14 cellular contexts compared by ENCODE assay signal in genomic region chr4:85569730-85570299, GRCh38.
DNase-seq lines count a peak whose midpoint lies in the region; ATAC-seq and TF ChIP-seq lines count a peak whose summit lies in the region.
"Had no signal": no experiment of that assay in that cellular context is flagged by ENCODE, and none has a peak within 500 bp of the region (broad histone marks: within the 10 kb centered on the region; RNA-seq: fewer than 3 reads in every experiment).

No MANE protein-coding gene starts in this region.

- DNase-seq in epithelial cell of esophagus (ENCODE audit: low read depth): peak; percentile 54
- no peak for DNase-seq in A673 (ENCODE audit: low spot score)
- no peak for DNase-seq in NCI-H1930 (lab: John Stamatoyannopoulos, UW)
- DNase-seq in SIG-M5 (lab: John Stamatoyannopoulos, UW): no peak
- DNase-seq in CD1c-positive myeloid dendritic cell (ENCODE audit: extremely low spot score): no peak
- DNase-seq: activated naive CD4-positive, alpha-beta T cell; gastrocnemius medialis; NCI-H2107; SK-N-SH; stimulated activated CD4-positive, alpha-beta T cell treated with anti-CD3 and anti-CD28 coated beads, Interleukin-12 subunit alpha, Interleukin-12 subunit beta, amount 100 ng/mL, for 4 hours; tibial artery had no signal

- CTCF ChIA-PET in A673 (lab: Charles Lee): no interaction called here

- H3K27ac ChIP-seq in A673 (ENCODE audit: low read depth, low read length, poor library complexity, severe bottlenecking): no peak overlapping the region
- H3K27ac ChIP-seq: gastrocnemius medialis, tibial artery had no signal

- BruUV-seq in A673 (replicated peaks; lab: Mats Ljungman, UMichigan): no TSS peak

- no peaks in the 10 kb centered on the region for H3K27me3 ChIP-seq in A673 (replicated peaks; ENCODE audit: insufficient read depth, low read depth, low read length, poor library complexity)
- H3K27me3 ChIP-seq: gastrocnemius medialis, tibial artery had no signal

- no peak overlapping the region for H3K4me3 ChIP-seq in epithelial cell of esophagus (ENCODE audit: low read length)
- H3K4me3 ChIP-seq in A673 (ENCODE audit: low read depth, low read length, poor library complexity, severe bottlenecking): no peak overlapping the region
- H3K4me3 ChIP-seq: gastrocnemius medialis, tibial artery had no signal

- POLR2A ChIA-PET in A673 (lab: Charles Lee; ENCODE audit: low non-redundant PET): interaction anchor here (0.8 kb wide), 1 partner anchor 109 kb away, joined by 14 read pairs; no protein-coding TSS in a partner anchor

- intact Hi-C loops in A673 (cut with micrococcal nuclease; ENCODE audit: unreplicated experiment): no loop called here

- no peaks in the 10 kb centered on the region for H3K4me1 ChIP-seq in A673 (ENCODE audit: insufficient read depth, low read length, poor library complexity, severe bottlenecking)
- H3K4me1 ChIP-seq: gastrocnemius medialis, tibial artery had no signal

- ATAC-seq in GM18502 (IDR thresholded peaks at IDR 0.05; ENCODE audit: poor library complexity, unreplicated experiment) (peak; percentile 50), GM21447 (IDR thresholded peaks at IDR 0.05; ENCODE audit: unreplicated experiment) (peak; percentile 66), HG03103 (IDR thresholded peaks at IDR 0.05; ENCODE audit: low read depth, unreplicated experiment) (peak; percentile 41)
- ATAC-seq: gastrocnemius medialis had no signal

- H3K36me3 ChIP-seq in A673 (ENCODE audit: insufficient read depth, low read length, poor library complexity, severe bottlenecking): no peaks in the 10 kb centered on the region
- H3K36me3 ChIP-seq: gastrocnemius medialis, tibial artery had no signal

- no peaks in the 10 kb centered on the region for H3K9me3 ChIP-seq in A673 (ENCODE audit: low read depth, low read length, poor library complexity, severe bottlenecking)
- H3K9me3 ChIP-seq: gastrocnemius medialis, SK-N-SH, tibial artery had no signal

- TF ChIP-seq CTCF in epithelial cell of esophagus (IDR thresholded peaks at IDR 0.05; ENCODE audit: insufficient read depth, low read depth, low read length, missing control alignments) (no peak), A673 (conservative IDR thresholded peaks at IDR 0.05; ENCODE audit: low read depth, low read length) (no peak)
